In the genomic region with DNA sequence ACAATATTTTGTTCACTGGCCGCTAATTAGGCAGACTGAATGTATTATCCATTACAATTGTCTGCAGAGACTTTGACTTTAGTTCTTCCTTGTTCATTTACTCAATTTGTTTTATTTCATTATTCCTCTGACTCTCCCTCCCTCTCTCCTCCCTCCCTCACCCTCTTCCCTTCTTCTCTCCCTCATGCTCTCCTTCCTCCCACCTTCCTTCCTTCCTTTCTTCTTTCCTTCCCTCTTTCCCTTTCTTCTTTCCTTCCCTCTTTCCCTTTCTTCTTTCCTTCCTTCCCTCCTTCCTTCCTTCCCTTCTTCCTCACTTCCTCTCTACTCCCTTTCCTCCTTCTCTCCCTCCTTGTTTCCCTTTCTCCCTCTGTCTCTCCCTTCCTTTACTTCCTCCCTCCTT, we compare ENCODE assay signal across 39 cellular contexts.
"Had no signal": no experiment of that assay in that cellular context is flagged by ENCODE, and none has a peak within 500 bp of the region (broad histone marks: within the 10 kb centered on the region; RNA-seq: fewer than 3 reads in every experiment).

No MANE protein-coding gene starts in this region.

- H3K27ac ChIP-seq: adrenal gland, ascending aorta, body of pancreas, brain microvascular endothelial cell, cardiac muscle cell, colonic mucosa had no signal

- H3K4me1 Mint-ChIP-seq: activated naive CD4-positive, alpha-beta T cell treated with anti-CD3 and anti-CD28 coated beads, Interleukin-2, amount 10 ng/mL, durations not matched to agents 7 days and 5 days; activated naive CD4-positive, alpha-beta T cell treated with anti-CD3 and anti-CD28 coated beads, Interleukin-2, amount 50 U/mL, for 24 hours; activated naive CD8-positive, alpha-beta T cell treated with anti-CD3 and anti-CD28 coated beads for 36 hours; activated naive CD8-positive, alpha-beta T cell treated with anti-CD3 and anti-CD28 coated beads, Interleukin-2, amount 10 ng/mL, durations not matched to agents 7 days and 5 days; activated naive CD8-positive, alpha-beta T cell treated with anti-CD3 and anti-CD28 coated beads, Interleukin-2, amount 50 U/mL, for 24 hours; activated T-helper 17 cell treated with anti-CD3 and anti-CD28 coated beads, Interleukin-2, amount 50 U/mL, for 72 hours; central memory CD8-positive, alpha-beta T cell had no signal

- H3K4me3 ChIP-seq: adrenal gland, ascending aorta, body of pancreas, cardiac muscle cell, colonic mucosa had no signal

- H3K36me3 Mint-ChIP-seq: activated naive CD4-positive, alpha-beta T cell treated with anti-CD3 and anti-CD28 coated beads, Interleukin-2, amount 10 ng/mL, durations not matched to agents 7 days and 5 days; activated naive CD4-positive, alpha-beta T cell treated with anti-CD3 and anti-CD28 coated beads, Interleukin-2, amount 50 U/mL, for 24 hours; activated naive CD4-positive, alpha-beta T cell treated with anti-CD3 and anti-CD28 coated beads, Interleukin-2, amount 50 U/mL, for 72 hours; activated naive CD8-positive, alpha-beta T cell; activated naive CD8-positive, alpha-beta T cell treated with anti-CD3 and anti-CD28 coated beads for 36 hours; activated naive CD8-positive, alpha-beta T cell treated with anti-CD3 and anti-CD28 coated beads, Interleukin-2, amount 10 ng/mL, durations not matched to agents 7 days and 5 days; brain had no signal

- H3K27me3 ChIP-seq: adrenal gland, ascending aorta, body of pancreas, brain microvascular endothelial cell, cardiac muscle cell, colonic mucosa had no signal

- H3K4me3 Mint-ChIP-seq: activated naive CD4-positive, alpha-beta T cell treated with anti-CD3 and anti-CD28 coated beads for 36 hours; activated naive CD4-positive, alpha-beta T cell treated with anti-CD3 and anti-CD28 coated beads, Interleukin-2, amount 10 ng/mL, durations not matched to agents 7 days and 5 days; activated naive CD4-positive, alpha-beta T cell treated with anti-CD3 and anti-CD28 coated beads, Interleukin-2, amount 50 U/mL, for 24 hours; activated naive CD8-positive, alpha-beta T cell; activated naive CD8-positive, alpha-beta T cell treated with anti-CD3 and anti-CD28 coated beads for 36 hours; activated naive CD8-positive, alpha-beta T cell treated with anti-CD3 and anti-CD28 coated beads, Interleukin-2, amount 10 ng/mL, durations not matched to agents 7 days and 5 days; activated naive CD8-positive, alpha-beta T cell treated with anti-CD3 and anti-CD28 coated beads, Interleukin-2, amount 50 U/mL, for 24 hours; activated T-cell treated with anti-CD3 and anti-CD28 coated beads, Interleukin-2, amount 50 U/mL, for 24 hours; activated T-cell treated with anti-CD3 and anti-CD28 coated beads, Interleukin-2, amount 50 U/mL, for 4 hours; activated T-cell treated with anti-CD3 and anti-CD28 coated beads, Interleukin-2, amount 50 U/mL, for 72 hours; activated T-helper 1 cell treated with anti-CD3 and anti-CD28 coated beads, Interleukin-12 subunit alpha, Interleukin-12 subunit beta, Interleukin-2, Interleukin-4 antibody, amounts not matched to agents 30 ng/mL and 10 ng/mL and 1 ng/mL, durations not matched to agents 14 hours and 24 hours and 36 hours; activated T-helper 17 cell treated with anti-CD3 and anti-CD28 coated beads, Interleukin-2, amount 50 U/mL, for 72 hours; brain; central memory CD8-positive, alpha-beta T cell had no signal

- ATAC-seq: activated naive CD4-positive, alpha-beta T cell treated with anti-CD3 and anti-CD28 coated beads, Interleukin-2, amount 50 U/mL, for 72 hours; activated naive CD8-positive, alpha-beta T cell treated with anti-CD3 and anti-CD28 coated beads, Interleukin-2, amount 50 U/mL, for 24 hours; activated T-cell treated with anti-CD3 and anti-CD28 coated beads, Interleukin-2, amount 50 U/mL, for 4 hours; activated T-cell treated with anti-CD3 and anti-CD28 coated beads, Interleukin-2, amount 50 U/mL, for 72 hours; activated T-helper 17 cell treated with anti-CD3 and anti-CD28 coated beads, Interleukin-2, amount 50 U/mL, for 72 hours; body of pancreas had no signal

- H3K27me3 Mint-ChIP-seq: activated naive CD4-positive, alpha-beta T cell treated with anti-CD3 and anti-CD28 coated beads, Interleukin-2, amount 10 ng/mL, durations not matched to agents 7 days and 5 days; activated naive CD4-positive, alpha-beta T cell treated with anti-CD3 and anti-CD28 coated beads, Interleukin-2, amount 50 U/mL, for 24 hours; activated naive CD8-positive, alpha-beta T cell; activated naive CD8-positive, alpha-beta T cell treated with anti-CD3 and anti-CD28 coated beads for 36 hours; activated naive CD8-positive, alpha-beta T cell treated with anti-CD3 and anti-CD28 coated beads, Interleukin-2, amount 10 ng/mL, durations not matched to agents 7 days and 5 days; activated T-cell treated with anti-CD3 and anti-CD28 coated beads, Interleukin-2, amount 50 U/mL, for 24 hours; activated T-helper 17 cell treated with anti-CD3 and anti-CD28 coated beads, Interleukin-2, amount 50 U/mL, for 72 hours; brain; central memory CD8-positive, alpha-beta T cell had no signal

- DNase-seq: activated effector memory CD4-positive, alpha-beta T cell treated with anti-CD3 and anti-CD28 coated beads, Interleukin-2, amount 50 U/mL, for 16 hours; activated effector memory CD4-positive, alpha-beta T cell treated with Interleukin-2 at 50 U/mL for 16 hours; activated gamma-delta T cell; activated gamma-delta T cell treated with Interleukin-2 at 50 U/mL for 16 hours; activated naive CD4-positive, alpha-beta T cell; activated naive CD4-positive, alpha-beta T cell treated with anti-CD3 and anti-CD28 coated beads for 36 hours; activated naive CD4-positive, alpha-beta T cell treated with anti-CD3 and anti-CD28 coated beads, Interleukin-2, amount 10 ng/mL, durations not matched to agents 7 days and 5 days; activated naive CD4-positive, alpha-beta T cell treated with anti-CD3 and anti-CD28 coated beads, Interleukin-2, amount 50 U/mL, for 16 hours; activated naive CD4-positive, alpha-beta T cell treated with Interleukin-2 at 50 U/mL for 16 hours; activated naive CD8-positive, alpha-beta T cell treated with anti-CD3 and anti-CD28 coated beads for 36 hours; activated naive CD8-positive, alpha-beta T cell treated with anti-CD3 and anti-CD28 coated beads, Interleukin-2, amount 10 ng/mL, durations not matched to agents 7 days and 5 days; activated naive CD8-positive, alpha-beta T cell treated with anti-CD3 and anti-CD28 coated beads, Interleukin-2, amount 50 U/mL, for 24 hours; activated T-cell treated with anti-CD3 and anti-CD28 coated beads, Interleukin-2, amount 50 U/mL, for 24 hours; activated T-cell treated with anti-CD3 and anti-CD28 coated beads, Interleukin-2, amount 50 U/mL, for 4 hours; activated T-cell treated with anti-CD3 and anti-CD28 coated beads, Interleukin-2, amount 50 U/mL, for 48 hours; activated T-cell treated with anti-CD3 and anti-CD28 coated beads, Interleukin-2, amount 50 U/mL, for 72 hours; adrenal gland; amygdala; anterior cingulate cortex; aorta; body of pancreas; brain microvascular endothelial cell; caudate nucleus; central memory CD4-positive, alpha-beta T cell; cerebellar nuclear complex; colonic mucosa had no signal

- H3K4me1 ChIP-seq: adrenal gland, ascending aorta, body of pancreas, colonic mucosa had no signal

- H3K36me3 ChIP-seq: adrenal gland, ascending aorta, brain microvascular endothelial cell, cardiac muscle cell, colonic mucosa had no signal

- H3K9me3 Mint-ChIP-seq: activated naive CD4-positive, alpha-beta T cell treated with anti-CD3 and anti-CD28 coated beads for 36 hours; activated naive CD4-positive, alpha-beta T cell treated with anti-CD3 and anti-CD28 coated beads, Interleukin-2, amount 50 U/mL, for 24 hours; activated naive CD8-positive, alpha-beta T cell treated with anti-CD3 and anti-CD28 coated beads for 36 hours; activated T-cell treated with anti-CD3 and anti-CD28 coated beads, Interleukin-2, amount 50 U/mL, for 24 hours; activated T-helper 2 cell treated with anti-CD3 and anti-CD28 coated beads, Interferon-gamma antibody, Interleukin-2, Interleukin-4, amounts not matched to agents 10 μg/mL and 5 μg/mL and 100 μg/mL, durations not matched to agents 14 hours and 24 hours and 36 hours had no signal

- FAIRE-seq: astrocyte, bronchial epithelial cell, colon had no signal

- H3K9me3 ChIP-seq: adrenal gland, ascending aorta, body of pancreas, colonic mucosa had no signal

- H3K27ac Mint-ChIP-seq: activated naive CD4-positive, alpha-beta T cell treated with anti-CD3 and anti-CD28 coated beads for 36 hours; activated naive CD4-positive, alpha-beta T cell treated with anti-CD3 and anti-CD28 coated beads, Interleukin-2, amount 10 ng/mL, durations not matched to agents 7 days and 5 days; activated naive CD4-positive, alpha-beta T cell treated with anti-CD3 and anti-CD28 coated beads, Interleukin-2, amount 50 U/mL, for 24 hours; activated naive CD8-positive, alpha-beta T cell; activated naive CD8-positive, alpha-beta T cell treated with anti-CD3 and anti-CD28 coated beads for 36 hours; activated naive CD8-positive, alpha-beta T cell treated with anti-CD3 and anti-CD28 coated beads, Interleukin-2, amount 10 ng/mL, durations not matched to agents 7 days and 5 days; activated naive CD8-positive, alpha-beta T cell treated with anti-CD3 and anti-CD28 coated beads, Interleukin-2, amount 50 U/mL, for 24 hours; activated T-cell treated with anti-CD3 and anti-CD28 coated beads, Interleukin-2, amount 50 U/mL, for 24 hours; activated T-cell treated with anti-CD3 and anti-CD28 coated beads, Interleukin-2, amount 50 U/mL, for 72 hours; activated T-helper 1 cell treated with anti-CD3 and anti-CD28 coated beads, Interleukin-12 subunit alpha, Interleukin-12 subunit beta, Interleukin-2, Interleukin-4 antibody, amounts not matched to agents 30 ng/mL and 10 ng/mL and 1 ng/mL, durations not matched to agents 14 hours and 24 hours and 36 hours; activated T-helper 17 cell treated with anti-CD3 and anti-CD28 coated beads, Interleukin-2, amount 50 U/mL, for 72 hours; activated T-helper 2 cell treated with anti-CD3 and anti-CD28 coated beads, Interferon-gamma antibody, Interleukin-2, Interleukin-4, amounts not matched to agents 10 μg/mL and 5 μg/mL and 100 μg/mL, durations not matched to agents 14 hours and 24 hours and 36 hours had no signal
